ENCODE assay signal across 8 cellular contexts in genomic region chr10:71397340-71398212, GRCh38. TPM values are rescaled to one million over a fixed set of nuclear protein-coding genes. Genes with fewer than 3 reads are reported as not detected.
DNase-seq lines count a peak whose midpoint lies in the region; ATAC-seq and TF ChIP-seq lines count a peak whose summit lies in the region.

No MANE protein-coding gene starts in this region.

- no peak overlapping the region for H3K27ac ChIP-seq in HUES48 (ENCODE audit: low read depth, low read length)

- TF ChIP-seq CTCF in BE2C (IDR thresholded peaks at IDR 0.05; ENCODE audit: low read depth, low read length), result no peak

- H3K4me3 ChIP-seq in BE2C (ENCODE audit: low read depth, low read length) (peak overlapping the region; percentile 41), HUES48 (ENCODE audit: low read depth, low read length) (peak overlapping the region; percentile 66), endocrine pancreas (ENCODE audit: control insufficient read depth, insufficient read depth, low read length) (no peak overlapping the region), neuron (ENCODE audit: low read length) (peak overlapping the region; percentile 9)

- H3K4me1 ChIP-seq in BE2C (no peaks in the 10 kb centered on the region), HUES48 (ENCODE audit: control insufficient read depth, insufficient read depth, low read length) (peaks cover 16% of the 10 kb centered on the region), endocrine pancreas (ENCODE audit: control insufficient read depth, insufficient read depth, low read length) (no peaks in the 10 kb centered on the region), neuron (ENCODE audit: insufficient read depth, low read length) (peaks cover 4% of the 10 kb centered on the region)

- no peaks in the 10 kb centered on the region for H3K36me3 ChIP-seq in BE2C
- H3K36me3 ChIP-seq in HUES48 (ENCODE audit: control insufficient read depth, insufficient read depth, low read length), result no peaks in the 10 kb centered on the region
- no peaks in the 10 kb centered on the region for H3K36me3 ChIP-seq in endocrine pancreas (ENCODE audit: control insufficient read depth, insufficient read depth, low read length)
- no peaks in the 10 kb centered on the region for H3K36me3 ChIP-seq in neuron (ENCODE audit: insufficient read depth, low read length)

- peak; percentile 23 for DNase-seq in BE2C
- no peak for DNase-seq in activated CD4-positive, CD25-positive, alpha-beta regulatory T cell treated with anti-CD3 and anti-CD28 coated beads, Interleukin-2, amount 50 U/mL, for 72 hours

- no peak overlapping the region; the same call in 1 of the 2 replicates for H3K9ac ChIP-seq in HUES48 (ENCODE audit: low read depth, low read length)
- H3K9ac ChIP-seq in endocrine pancreas (ENCODE audit: control insufficient read depth, insufficient read depth, low read length), result peak overlapping the region; percentile 26

- H2AFZ ChIP-seq in neuron (ENCODE audit: low read depth, low read length), result peak overlapping the region; percentile 18

- ATAC-seq in GM18517 (IDR thresholded peaks at IDR 0.05; ENCODE audit: unreplicated experiment) (no peak), HG03565 (IDR thresholded peaks at IDR 0.05; ENCODE audit: unreplicated experiment) (no peak), GM18858 (IDR thresholded peaks at IDR 0.05; ENCODE audit: unreplicated experiment) (no peak)

- H3K9me3 ChIP-seq in BE2C (no peaks in the 10 kb centered on the region), HUES48 (ENCODE audit: control insufficient read depth, insufficient read depth, low read length) (no peaks in the 10 kb centered on the region), endocrine pancreas (ENCODE audit: control insufficient read depth, low read length) (no peaks in the 10 kb centered on the region), neuron (ENCODE audit: low read length) (no peaks in the 10 kb centered on the region)

- H3K27me3 ChIP-seq in BE2C, result peaks cover 26% of the 10 kb centered on the region
- H3K27me3 ChIP-seq in HUES48 (ENCODE audit: control insufficient read depth, insufficient read depth, low read length), result peaks cover 67% of the 10 kb centered on the region
- H3K27me3 ChIP-seq in endocrine pancreas (ENCODE audit: control insufficient read depth, insufficient read depth, low read length), result peaks cover 13% of the 10 kb centered on the region
- H3K27me3 ChIP-seq in neuron (ENCODE audit: insufficient read depth, low read length), result peaks cover 87% of the 10 kb centered on the region

RNA-seq across cellular contexts. Expression of gene CDH23, which starts 0.9 kb away (rescaled TPM):
- 0.28 TPM for polyA plus RNA-seq in BE2C (2012; ENCODE audit: insufficient read depth, insufficient read length, low read depth)
